In the genomic region with DNA sequence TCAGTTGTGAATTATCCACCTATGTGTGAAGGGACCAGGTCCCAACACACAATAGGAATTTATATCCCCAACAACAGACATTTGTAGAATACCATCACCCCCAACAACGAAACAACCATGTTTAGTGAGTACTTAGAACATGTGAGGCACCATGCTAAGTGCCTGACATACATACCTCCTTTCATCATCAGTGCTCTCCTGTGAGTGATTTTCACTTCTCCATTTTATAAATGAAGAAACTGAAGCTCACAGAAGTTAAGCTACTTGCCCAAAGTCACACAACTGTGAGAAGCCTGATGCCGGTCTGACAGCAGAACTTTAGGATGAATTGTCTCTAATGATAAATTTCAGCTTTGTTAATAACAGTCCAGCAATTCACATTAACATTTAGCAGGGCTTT, we compare ENCODE assay signal across 19 cellular contexts. TPM values are rescaled to one million over a fixed set of nuclear protein-coding genes. Genes with fewer than 3 reads are reported as not detected.
DNase-seq lines count a peak whose midpoint lies in the region; ATAC-seq, FAIRE-seq and TF ChIP-seq lines count a peak whose summit lies in the region.
"Had no signal": no experiment of that assay in that cellular context is flagged by ENCODE, and none has a peak within 500 bp of the region (broad histone marks: within the 10 kb centered on the region; RNA-seq: fewer than 3 reads in every experiment).

No MANE protein-coding gene starts in this region.

- POLR2A ChIA-PET in MCF 10A (lab: Yijun Ruan, JAX) = interaction anchor here (0.7 kb wide), 1 partner anchor 15 kb away, joined by 3 read pairs; no protein-coding TSS in a partner anchor
- POLR2A ChIA-PET in CD8-positive, alpha-beta memory T cell (lab: Charles Lee) = no interaction called here

- H3K4me3 Mint-ChIP-seq in MCF 10A (ENCODE audit: unreplicated experiment) = no peak overlapping the region
- no peak overlapping the region for H3K4me3 Mint-ChIP-seq in CD8-positive, alpha-beta memory T cell
- H3K4me3 Mint-ChIP-seq: activated CD4-positive, alpha-beta T cell treated with anti-CD3 and anti-CD28 coated beads, Interleukin-2, amount 10 ng/mL, durations not matched to agents 24 days and 14 days; neural crest cell had no signal

- no peak for TF ChIP-seq CTCF in MCF 10A (IDR thresholded peaks at IDR 0.05; ENCODE audit: unreplicated experiment)

- CTCF ChIA-PET in MCF 10A (lab: Yijun Ruan, JAX) = interaction anchor here (0.7 to 4.0 kb wide), 4 partner anchors 12 to 48 kb away, joined by 3 to 20 read pairs (median 4); no protein-coding TSS in a partner anchor
- CTCF ChIA-PET in CD8-positive, alpha-beta memory T cell (lab: Charles Lee) = interaction anchor here (0.9 kb wide), 1 partner anchor 47 kb away, joined by 3 read pairs; no protein-coding TSS in a partner anchor

- H3K36me3 Mint-ChIP-seq in MCF 10A (ENCODE audit: insufficient read depth, unreplicated experiment) = no peaks in the 10 kb centered on the region
- H3K36me3 Mint-ChIP-seq in CD8-positive, alpha-beta memory T cell = no peaks in the 10 kb centered on the region

- no peaks in the 10 kb centered on the region for H3K4me1 ChIP-seq in CD8-positive, alpha-beta memory T cell (ENCODE audit: insufficient read depth, low read length)
- H3K4me1 ChIP-seq: body of pancreas, vagina had no signal

- TF ChIP-seq POLR2A in GM12891 (IDR thresholded peaks at IDR 0.05; ENCODE audit: low read depth, low read length) = no peak

- H3K27me3 ChIP-seq in H7 (ENCODE audit: control insufficient read depth, insufficient read depth, low read length) = no peaks in the 10 kb centered on the region
- no peaks in the 10 kb centered on the region for H3K27me3 ChIP-seq in CD8-positive, alpha-beta memory T cell (ENCODE audit: insufficient read depth, low read length, poor library complexity, severe bottlenecking)
- H3K27me3 ChIP-seq: body of pancreas, vagina had no signal

- H3K27me3 Mint-ChIP-seq in MCF 10A (ENCODE audit: insufficient read depth, unreplicated experiment) = peaks cover 82% of the 10 kb centered on the region
- H3K27me3 Mint-ChIP-seq in CD8-positive, alpha-beta memory T cell = peaks cover 20 to 64% of the 10 kb centered on the region in 2 donors

- H3K4me1 Mint-ChIP-seq in MCF 10A (ENCODE audit: insufficient read depth, unreplicated experiment) = peaks cover 10% of the 10 kb centered on the region
- H3K4me1 Mint-ChIP-seq in CD8-positive, alpha-beta memory T cell = peaks cover 0 to 7% (median 4%) of the 10 kb centered on the region in 3 donors
- H3K4me1 Mint-ChIP-seq: neural crest cell had no signal

- no peaks in the 10 kb centered on the region for H3K9me3 Mint-ChIP-seq in MCF 10A (ENCODE audit: unreplicated experiment)
- no peaks in the 10 kb centered on the region for H3K9me3 Mint-ChIP-seq in CD8-positive, alpha-beta memory T cell
- H3K9me3 Mint-ChIP-seq: activated CD4-positive, alpha-beta T cell treated with anti-CD3 and anti-CD28 coated beads, Interleukin-2, amount 10 ng/mL, durations not matched to agents 24 days and 14 days; neural crest cell had no signal

- intact Hi-C loops in MCF 10A (cut with micrococcal nuclease) = no loop called here

- peak; percentile 75 for ATAC-seq in GM21390 (IDR thresholded peaks at IDR 0.05; ENCODE audit: unreplicated experiment)
- ATAC-seq in HG03280 (IDR thresholded peaks at IDR 0.05; ENCODE audit: unreplicated experiment) = peak; percentile 74
- ATAC-seq: body of pancreas, left lobe of liver had no signal

- DNase-seq in GM12891 (ENCODE audit: insufficient read length, low spot score) (no peak), OCI-M1 (lab: John Stamatoyannopoulos, UW) (peak; percentile 29), H7 (no peak), MCF 10A (ENCODE audit: unreplicated experiment) (no peak), NCI-H524 treated with DMSO at 0.1 percent for 48 hours (lab: John Stamatoyannopoulos, UW) (no peak)
- DNase-seq in CD8-positive, alpha-beta memory T cell = no peak
- DNase-seq: activated CD4-positive, alpha-beta T cell treated with anti-CD3 and anti-CD28 coated beads, Interleukin-2, amount 10 ng/mL, durations not matched to agents 24 days and 14 days; body of pancreas; effector memory CD4-positive, alpha-beta T cell; HCEC 1CT; NCI-H1105 treated with DMSO at 0.1 percent for 48 hours; NCI-H69; stimulated activated CD8-positive, alpha-beta memory T cell treated with anti-CD3 and anti-CD28 coated beads, Interleukin-4, amount 100 ng/mL, for 48 hours; SW 1271 had no signal

- no peak overlapping the region for H3K27ac Mint-ChIP-seq in MCF 10A (ENCODE audit: low read depth, unreplicated experiment)
- H3K27ac Mint-ChIP-seq in CD8-positive, alpha-beta memory T cell = no peak overlapping the region
- H3K27ac Mint-ChIP-seq: activated CD4-positive, alpha-beta T cell treated with anti-CD3 and anti-CD28 coated beads, Interleukin-2, amount 10 ng/mL, durations not matched to agents 24 days and 14 days had no signal

- no TSS peak for BruUV-seq in MCF 10A (replicated peaks; lab: Mats Ljungman, UMichigan)

- FAIRE-seq in GM12891 (lab: Jason Lieb, UNC) = peak; percentile 80

- H3K27ac ChIP-seq in CD8-positive, alpha-beta memory T cell (ENCODE audit: low read depth, low read length) = no peak overlapping the region
- H3K27ac ChIP-seq: body of pancreas, vagina had no signal

- no peak overlapping the region for H3K4me3 ChIP-seq in H7 (ENCODE audit: insufficient read depth, low read depth, low read length)
- H3K4me3 ChIP-seq in CD8-positive, alpha-beta memory T cell (ENCODE audit: low read length) = no peak overlapping the region
- H3K4me3 ChIP-seq: body of pancreas, vagina had no signal

- no peaks in the 10 kb centered on the region for H3K36me3 ChIP-seq in H7 (replicated peaks; ENCODE audit: control insufficient read depth, insufficient read depth, low read length)
- no peaks in the 10 kb centered on the region for H3K36me3 ChIP-seq in CD8-positive, alpha-beta memory T cell (ENCODE audit: insufficient read depth, low read length)
- H3K36me3 ChIP-seq: vagina had no signal

- no peaks in the 10 kb centered on the region for H3K9me3 ChIP-seq in CD8-positive, alpha-beta memory T cell (ENCODE audit: low read length)
- H3K9me3 ChIP-seq: body of pancreas, vagina had no signal

TF ChIP-seq in GM12891, 5 proteins besides CTCF, POLR2A, EP300 and RAD21:
- no peak for TF ChIP-seq PAX5 (IDR thresholded peaks at IDR 0.05; ENCODE audit: insufficient read depth, low read length, severe bottlenecking)
- TF ChIP-seq SPI1 (IDR thresholded peaks at IDR 0.05; ENCODE audit: low read depth, low read length) = peak; percentile 97

RNA-seq across cellular contexts. Expression of gene SPTB, which starts 35.4 kb away (rescaled TPM):
- 0.09 TPM for polyA plus RNA-seq in GM12891 (2012; ENCODE audit: low read depth, missing spikeins)
- 0.17 and 0.22 TPM in 2 replicates for total RNA-seq in H7 (2014; rRNA removed; shearing (Covaris generic))
- 1.3 and 2.1 TPM in 2 replicates for total RNA-seq in MCF 10A (2022)
- under 1 TPM; 0.15 to 0.18 TPM for total RNA-seq in CD8-positive, alpha-beta memory T cell
- 0.09 TPM for polyA plus RNA-seq in CD8-positive, alpha-beta memory T cell
- total RNA-seq: activated CD4-positive, alpha-beta T cell treated with anti-CD3 and anti-CD28 coated beads, Interleukin-2, amount 10 ng/mL, durations not matched to agents 24 days and 14 days had no signal
